ENCODE assay signal across 15 cellular contexts in genomic region chr4:76276813-76277212, GRCh38. TPM values are rescaled to one million over a fixed set of nuclear protein-coding genes. Genes with fewer than 3 reads are reported as not detected.
"Had no signal": no experiment of that assay in that cellular context is flagged by ENCODE, and none has a peak within 500 bp of the region (broad histone marks: within the 10 kb centered on the region; RNA-seq: fewer than 3 reads in every experiment).

No MANE protein-coding gene starts in this region.

- H3K9me3 ChIP-seq: tibial artery had no signal

- H3K36me3 ChIP-seq: tibial artery had no signal

- H3K9me3 Mint-ChIP-seq: activated B cell treated with CpG ODN at 0.5 μM for 24 hours; activated CD4-positive, alpha-beta T cell treated with anti-CD3 and anti-CD28 coated beads, Interleukin-2, amount 10 ng/mL, durations not matched to agents 7 days and 5 days; activated naive CD8-positive, alpha-beta T cell treated with anti-CD3 and anti-CD28 coated beads, Interleukin-2, amount 10 ng/mL, durations not matched to agents 7 days and 5 days; endodermal cell; T-helper 1 cell treated with Interleukin-12 subunit alpha and Interleukin-12 subunit beta and Interleukin-4 antibody, amounts not matched to agents 30 μg/mL and 1 μg/mL, for 36 hours had no signal

- FAIRE-seq: small intestine, TTC549 had no signal

- H3K4me1 Mint-ChIP-seq: activated B cell treated with CpG ODN at 0.5 μM for 24 hours; activated CD4-positive, alpha-beta T cell treated with anti-CD3 and anti-CD28 coated beads, Interleukin-2, amount 10 ng/mL, durations not matched to agents 7 days and 5 days; endodermal cell had no signal

- H3K27ac Mint-ChIP-seq: activated B cell treated with CpG ODN at 0.5 μM for 24 hours; activated CD4-positive, alpha-beta T cell treated with anti-CD3 and anti-CD28 coated beads, Interleukin-2, amount 10 ng/mL, durations not matched to agents 7 days and 5 days; activated naive CD8-positive, alpha-beta T cell treated with anti-CD3 and anti-CD28 coated beads, Interleukin-2, amount 10 ng/mL, durations not matched to agents 7 days and 5 days; endodermal cell; T-helper 1 cell treated with Interleukin-12 subunit alpha and Interleukin-12 subunit beta and Interleukin-4 antibody, amounts not matched to agents 30 μg/mL and 1 μg/mL, for 36 hours had no signal

- H3K27me3 ChIP-seq: tibial artery had no signal

- H3K4me3 Mint-ChIP-seq: activated B cell treated with CpG ODN at 0.5 μM for 24 hours; activated CD4-positive, alpha-beta T cell treated with anti-CD3 and anti-CD28 coated beads, Interleukin-2, amount 10 ng/mL, durations not matched to agents 7 days and 5 days; activated naive CD8-positive, alpha-beta T cell treated with anti-CD3 and anti-CD28 coated beads, Interleukin-2, amount 10 ng/mL, durations not matched to agents 7 days and 5 days; endodermal cell; T-helper 1 cell treated with Interleukin-12 subunit alpha and Interleukin-12 subunit beta and Interleukin-4 antibody, amounts not matched to agents 30 μg/mL and 1 μg/mL, for 36 hours had no signal

- H3K36me3 Mint-ChIP-seq: activated naive CD8-positive, alpha-beta T cell treated with anti-CD3 and anti-CD28 coated beads, Interleukin-2, amount 10 ng/mL, durations not matched to agents 7 days and 5 days had no signal

- DNase-seq: activated B cell treated with CpG ODN at 0.5 μM for 24 hours; activated CD4-positive, alpha-beta T cell treated with anti-CD3 and anti-CD28 coated beads, Interleukin-2, amount 10 ng/mL, durations not matched to agents 7 days and 5 days; activated gamma-delta T cell; activated naive CD8-positive, alpha-beta T cell treated with anti-CD3 and anti-CD28 coated beads, Interleukin-2, amount 10 ng/mL, durations not matched to agents 7 days and 5 days; activated T-cell treated with anti-CD3 and anti-CD28 coated beads, Interleukin-2, amount 50 U/mL, for 48 hours; anterior cingulate cortex; dermis blood vessel endothelial cell; endodermal cell; erythroblast; hippocampal formation; kidney glomerular epithelial cell; small intestine; tibial artery had no signal

- H3K4me3 ChIP-seq: tibial artery had no signal

- H3K27ac ChIP-seq: tibial artery had no signal

- H3K4me1 ChIP-seq: tibial artery had no signal

RNA-seq across cellular contexts. Expression of gene FAM47E, which starts 25.3 kb away (rescaled TPM):
- total RNA-seq: activated B cell treated with CpG ODN at 0.5 μM for 24 hours had no signal
